In genomic region chr5:114113604-114114003, GRCh38 we compare ENCODE assay signal across 22 cellular contexts.
"Had no signal": no experiment of that assay in that cellular context is flagged by ENCODE, and none has a peak within 500 bp of the region (broad histone marks: within the 10 kb centered on the region; RNA-seq: fewer than 3 reads in every experiment).

No MANE protein-coding gene starts in this region.

- H3K9me3 Mint-ChIP-seq: dendritic cell treated with granulocyte-macrophage colony-stimulating factor and Interleukin-4, amounts not matched to agents 40 ng/mL and 50 ng/mL, for 4 days; endodermal cell had no signal

- H3K4me1 Mint-ChIP-seq: endodermal cell, immature natural killer cell had no signal

- ATAC-seq: effector memory CD8-positive, alpha-beta T cell; esophagus mucosa; foreskin keratinocyte; gastroesophageal sphincter; heart left ventricle; left colon; left lung; left ventricle myocardium superior; lower lobe of right lung had no signal

- H3K27me3 Mint-ChIP-seq: dendritic cell treated with granulocyte-macrophage colony-stimulating factor and Interleukin-4, amounts not matched to agents 40 ng/mL and 50 ng/mL, for 4 days; effector memory CD8-positive, alpha-beta T cell had no signal

- H3K36me3 Mint-ChIP-seq: immature natural killer cell had no signal

- H3K27ac Mint-ChIP-seq: dendritic cell treated with granulocyte-macrophage colony-stimulating factor and Interleukin-4, amounts not matched to agents 40 ng/mL and 50 ng/mL, for 4 days; effector memory CD8-positive, alpha-beta T cell; endodermal cell; immature natural killer cell had no signal

- H3K4me3 Mint-ChIP-seq: dendritic cell treated with granulocyte-macrophage colony-stimulating factor and Interleukin-4, amounts not matched to agents 40 ng/mL and 50 ng/mL, for 4 days; effector memory CD8-positive, alpha-beta T cell; endodermal cell; immature natural killer cell had no signal

- DNase-seq: colonic mucosa; cortex of kidney; effector CD8-positive, alpha-beta T cell; effector memory CD8-positive, alpha-beta T cell; endodermal cell; erythroblast; foreskin keratinocyte; heart left ventricle; hypothalamus; immature natural killer cell; islet precursor cell; kidney; kidney glomerular epithelial cell; left colon; left lung; left ventricle myocardium superior; lower lobe of right lung; mesenchymal stem cell; midbrain had no signal
